ENCODE assay signal across 17 cellular contexts in the genomic region with DNA sequence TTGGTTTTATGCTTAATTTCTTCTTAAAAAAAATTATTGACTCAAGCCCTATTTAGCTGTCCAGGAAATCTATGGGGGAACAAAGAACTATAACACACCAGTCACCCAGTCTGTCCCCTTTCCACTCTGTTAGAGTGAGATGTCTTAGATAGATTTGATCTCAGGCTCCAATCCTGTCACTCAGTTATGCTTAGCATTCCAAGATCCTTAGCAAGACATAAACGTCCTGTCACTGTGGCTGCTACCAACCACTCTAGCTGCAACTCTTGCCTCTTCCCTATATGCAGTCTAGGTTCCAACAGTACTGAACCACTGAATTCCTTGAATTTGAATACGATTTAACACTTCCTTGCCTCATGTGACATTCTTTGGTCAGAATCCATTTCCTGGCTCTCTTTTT.
"Had no signal": no experiment of that assay in that cellular context is flagged by ENCODE, and none has a peak within 500 bp of the region (broad histone marks: within the 10 kb centered on the region; RNA-seq: fewer than 3 reads in every experiment).

No MANE protein-coding gene starts in this region.

- H3K27me3 Mint-ChIP-seq: activated naive CD8-positive, alpha-beta T cell; dendritic cell treated with granulocyte-macrophage colony-stimulating factor and Interleukin-4, amounts not matched to agents 40 ng/mL and 50 ng/mL, for 4 days; stimulated activated naive CD8-positive, alpha-beta T cell treated with anti-CD3 and anti-CD28 coated beads, Interleukin-15, amount 100 ng/mL, for 72 hours had no signal

- H3K9me3 ChIP-seq: esophagus muscularis mucosa, right lobe of liver, suprapubic skin, transverse colon had no signal

- H3K27ac Mint-ChIP-seq: activated CD4-positive, alpha-beta T cell treated with anti-CD3 and anti-CD28 coated beads for 36 hours; activated naive CD8-positive, alpha-beta T cell; dendritic cell treated with granulocyte-macrophage colony-stimulating factor and Interleukin-4, amounts not matched to agents 40 ng/mL and 50 ng/mL, for 4 days; naive thymus-derived CD8-positive, alpha-beta T cell; stimulated activated naive CD8-positive, alpha-beta T cell treated with anti-CD3 and anti-CD28 coated beads, Interleukin-15, amount 100 ng/mL, for 72 hours; WTC11 had no signal

- H3K4me3 Mint-ChIP-seq: activated CD4-positive, alpha-beta T cell treated with anti-CD3 and anti-CD28 coated beads for 36 hours; activated naive CD8-positive, alpha-beta T cell; dendritic cell treated with granulocyte-macrophage colony-stimulating factor and Interleukin-4, amounts not matched to agents 40 ng/mL and 50 ng/mL, for 4 days; naive thymus-derived CD8-positive, alpha-beta T cell; stimulated activated naive CD8-positive, alpha-beta T cell treated with anti-CD3 and anti-CD28 coated beads, Interleukin-15, amount 100 ng/mL, for 72 hours; WTC11 had no signal

- H3K4me1 ChIP-seq: heart right ventricle, parathyroid adenoma, right lobe of liver, suprapubic skin had no signal

- H3K27ac ChIP-seq: esophagus muscularis mucosa, heart right ventricle, parathyroid adenoma, right lobe of liver, suprapubic skin, transverse colon had no signal

- H3K79me2 ChIP-seq: parathyroid adenoma had no signal

- H3K36me3 Mint-ChIP-seq: activated naive CD8-positive, alpha-beta T cell had no signal

- DNase-seq: activated CD4-positive, alpha-beta T cell treated with anti-CD3 and anti-CD28 coated beads for 36 hours; activated CD4-positive, alpha-beta T cell treated with anti-CD3 and anti-CD28 coated beads, Interleukin-2, amount 50 U/mL, for 48 hours; effector memory CD4-positive, alpha-beta T cell; heart right ventricle; naive thymus-derived CD8-positive, alpha-beta T cell; right lobe of liver; small intestine; stimulated activated CD4-positive, alpha-beta T cell treated with anti-CD3 and anti-CD28 coated beads, Interleukin-15, amount 100 ng/mL, for 24 hours; stimulated activated CD4-positive, alpha-beta T cell treated with anti-CD3 and anti-CD28 coated beads, Interleukin-2, amount 100 ng/mL, for 48 hours; stimulated activated naive CD8-positive, alpha-beta T cell treated with anti-CD3 and anti-CD28 coated beads, Interleukin-15, amount 100 ng/mL, for 72 hours; transverse colon had no signal

- ATAC-seq: activated CD4-positive, alpha-beta T cell treated with anti-CD3 and anti-CD28 coated beads for 36 hours; heart right ventricle; naive thymus-derived CD8-positive, alpha-beta T cell; right lobe of liver; stimulated activated naive CD8-positive, alpha-beta T cell treated with anti-CD3 and anti-CD28 coated beads, Interleukin-15, amount 100 ng/mL, for 72 hours; WTC11 had no signal

- H3K9ac ChIP-seq: parathyroid adenoma had no signal

- H3K27me3 ChIP-seq: esophagus muscularis mucosa, heart right ventricle, right lobe of liver, suprapubic skin, transverse colon had no signal

- H3K4me1 Mint-ChIP-seq: activated CD4-positive, alpha-beta T cell treated with anti-CD3 and anti-CD28 coated beads for 36 hours; naive thymus-derived CD8-positive, alpha-beta T cell; stimulated activated naive CD8-positive, alpha-beta T cell treated with anti-CD3 and anti-CD28 coated beads, Interleukin-15, amount 100 ng/mL, for 72 hours had no signal

- H3K36me3 ChIP-seq: esophagus muscularis mucosa, heart right ventricle, right lobe of liver, suprapubic skin, transverse colon had no signal

- H3K4me3 ChIP-seq: esophagus muscularis mucosa, heart right ventricle, right lobe of liver, suprapubic skin, transverse colon had no signal
